8 cellular contexts compared by ENCODE assay signal in the genomic region with DNA sequence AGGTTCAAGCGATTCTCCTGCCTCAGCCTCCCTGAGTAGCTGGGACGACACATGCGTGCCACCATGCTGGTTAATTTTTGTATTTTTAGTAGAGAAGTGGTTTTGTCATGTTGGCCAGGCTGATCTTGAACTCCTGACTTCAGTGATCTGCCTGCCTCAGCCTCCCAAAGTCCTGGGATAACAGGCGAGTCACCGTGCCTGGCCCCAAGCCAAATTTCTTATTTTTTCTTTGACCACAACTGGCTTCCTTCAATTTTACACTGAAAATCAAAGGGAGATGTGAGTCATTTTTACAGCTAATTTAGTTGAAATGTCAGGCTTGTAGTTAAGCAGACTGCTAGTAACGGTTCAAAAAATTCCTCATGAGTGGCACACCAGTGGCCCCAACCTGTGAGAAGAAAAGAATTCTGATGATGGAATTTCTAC. TPM values are rescaled to one million over a fixed set of nuclear protein-coding genes. Genes with fewer than 3 reads are reported as not detected.
A peak's percentile ranks its signal among the peaks of the same experiment; 100 is the strongest.
DNase-seq lines count a peak whose midpoint lies in the region; ATAC-seq and TF ChIP-seq lines count a peak whose summit lies in the region.

No MANE protein-coding gene starts in this region.

- no peaks in the 10 kb centered on the region for H3K9me3 Mint-ChIP-seq in activated naive CD4-positive, alpha-beta T cell treated with anti-CD3 and anti-CD28 coated beads for 36 hours
- H3K9me3 Mint-ChIP-seq in mesothelial cell of epicardium: no peaks in the 10 kb centered on the region

- H3K4me1 Mint-ChIP-seq in activated naive CD4-positive, alpha-beta T cell treated with anti-CD3 and anti-CD28 coated beads for 36 hours (ENCODE audit: low read depth): peaks cover 65% of the 10 kb centered on the region
- peaks cover 6% of the 10 kb centered on the region for H3K4me1 Mint-ChIP-seq in mesothelial cell of epicardium

- ATAC-seq in GM21576 (IDR thresholded peaks at IDR 0.05; ENCODE audit: unreplicated experiment): no peak

- no peak overlapping the region for H3K4me3 ChIP-seq in AG09309 (ENCODE audit: control insufficient read depth, low read depth, low read length)

- in situ Hi-C loops in GM13976 (cut with MboI; ENCODE audit: low sequenced_read_pairs, unreplicated experiment): no loop called here

- no peak overlapping the region for H3K4me3 Mint-ChIP-seq in activated naive CD4-positive, alpha-beta T cell treated with anti-CD3 and anti-CD28 coated beads for 36 hours
- no peak overlapping the region for H3K4me3 Mint-ChIP-seq in mesothelial cell of epicardium

- DNase-seq in AG09309 (ENCODE audit: low read depth) (peak; percentile 64), Kasumi-1 (lab: John Stamatoyannopoulos, UW) (peak; percentile 8 to 15), mesothelial cell of epicardium (ENCODE audit: low spot score in 2 of 2, unreplicated experiment in 2 of 2) (no peak), GM10266 (ENCODE audit: extremely low spot score) (no peak), GM13976 (ENCODE audit: low spot score) (no peak), SHP77 (lab: John Stamatoyannopoulos, UW) (no peak)
- DNase-seq in activated naive CD4-positive, alpha-beta T cell treated with anti-CD3 and anti-CD28 coated beads for 36 hours: peak; percentile 79

- peak overlapping the region; percentile 80 for H3K27ac Mint-ChIP-seq in activated naive CD4-positive, alpha-beta T cell treated with anti-CD3 and anti-CD28 coated beads for 36 hours
- peak overlapping the region; percentile 75 for H3K27ac Mint-ChIP-seq in mesothelial cell of epicardium

- TF ChIP-seq CTCF in AG09309 (IDR thresholded peaks at IDR 0.05; ENCODE audit: control insufficient read depth, insufficient read depth, low read depth, low read length, missing control alignments) (no peak), mesothelial cell of epicardium (IDR thresholded peaks at IDR 0.05; ENCODE audit: unreplicated experiment) (no peak), GM10266 (IDR thresholded peaks at IDR 0.05; ENCODE audit: control insufficient read depth, insufficient read depth, low read depth, missing control alignments) (no peak), GM13976 (IDR thresholded peaks at IDR 0.05; ENCODE audit: borderline replicate concordance, control extremely low read depth, extremely low read depth, insufficient read depth, missing control alignments) (no peak)

- intact Hi-C loops in activated naive CD4-positive, alpha-beta T cell treated with anti-CD3 and anti-CD28 coated beads for 36 hours (cut with micrococcal nuclease): loop anchor here (10.0 kb wide), 1 partner anchor 1871 kb away; the partner anchor contains the start of gene UMAD1

- CTCF ChIA-PET in activated naive CD4-positive, alpha-beta T cell treated with anti-CD3 and anti-CD28 coated beads for 36 hours (lab: Charles Lee): interaction anchor here (0.9 to 1.5 kb wide), 2 partner anchors 8 to 60 kb away, joined by 3 to 6 read pairs; partner anchors contain the start of gene RNF216

- peaks cover 14% of the 10 kb centered on the region for H3K36me3 Mint-ChIP-seq in activated naive CD4-positive, alpha-beta T cell treated with anti-CD3 and anti-CD28 coated beads for 36 hours (ENCODE audit: low read depth)
- H3K36me3 Mint-ChIP-seq in mesothelial cell of epicardium: peaks cover 4% of the 10 kb centered on the region

- no peaks in the 10 kb centered on the region for H3K27me3 Mint-ChIP-seq in activated naive CD4-positive, alpha-beta T cell treated with anti-CD3 and anti-CD28 coated beads for 36 hours (ENCODE audit: low read depth)
- no peaks in the 10 kb centered on the region for H3K27me3 Mint-ChIP-seq in mesothelial cell of epicardium (ENCODE audit: low read depth)

RNA-seq across cellular contexts. Expression of gene RNF216, which starts 7.8 kb away (rescaled TPM):
- 10 to 100 TPM; 32.0 to 32.5 TPM for total RNA-seq in activated naive CD4-positive, alpha-beta T cell treated with anti-CD3 and anti-CD28 coated beads for 36 hours
- total RNA-seq in mesothelial cell of epicardium: 41.9 to 43.5 TPM (median 42.5 TPM) in 3 replicates

Comparison
In these comparisons a context has a peak if more than half of its experiments do, and no peak if none do; other contexts are left out.
1. DNase-seq: peak in AG09309 (single experiment), Kasumi-1 (2 of 2) and activated naive CD4-positive, alpha-beta T cell treated with anti-CD3 and anti-CD28 coated beads for 36 hours (single experiment); none in mesothelial cell of epicardium (0 of 2), GM10266 (single experiment), GM13976 (single experiment) and SHP77 (0 of 2).